Comparison of ENCODE assay signal across 8 cellular contexts in genomic region chr16:85086347-85087291, GRCh38. TPM values are rescaled to one million over a fixed set of nuclear protein-coding genes. Genes with fewer than 3 reads are reported as not detected.
DNase-seq lines count a peak whose midpoint lies in the region; ATAC-seq and TF ChIP-seq lines count a peak whose summit lies in the region.

No MANE protein-coding gene starts in this region.

- H3K4me3 ChIP-seq in Caco-2 (ENCODE audit: low read depth, low read length), result no peak overlapping the region

- BruUV-seq in Caco-2 (replicated peaks; lab: Mats Ljungman, UMichigan), result no TSS peak

- intact Hi-C loops in Caco-2 (cut with micrococcal nuclease; ENCODE audit: unreplicated experiment), result loop anchor here (1.0 to 5.0 kb wide), 5 partner anchors 29 to 161 kb away; partner anchors contain the start of gene ZDHHC7

- H3K4me1 Mint-ChIP-seq in Caco-2 (ENCODE audit: low read depth, unreplicated experiment), result no peaks in the 10 kb centered on the region
- peaks cover 18% of the 10 kb centered on the region for H3K4me1 Mint-ChIP-seq in endothelial cell (ENCODE audit: unreplicated experiment)

- H3K36me3 ChIP-seq in Caco-2 (ENCODE audit: control insufficient read depth, insufficient read depth, low read length), result no peaks in the 10 kb centered on the region

- no peak for ATAC-seq in HG03439 (IDR thresholded peaks at IDR 0.05; ENCODE audit: unreplicated experiment)

- H3K36me3 Mint-ChIP-seq in Caco-2 (ENCODE audit: insufficient read depth, unreplicated experiment) (no peaks in the 10 kb centered on the region), endothelial cell (ENCODE audit: low read depth, unreplicated experiment) (no peaks in the 10 kb centered on the region)

- H3K27me3 ChIP-seq in Caco-2 (replicated peaks; ENCODE audit: control insufficient read depth, insufficient read depth, low read length), result no peaks in the 10 kb centered on the region

- no peaks in the 10 kb centered on the region for H3K9me3 ChIP-seq in Caco-2

- CTCF ChIA-PET in Caco-2 (lab: Charles Lee), result interaction anchor here (0.6 to 1.6 kb wide), 26 partner anchors 8 to 223 kb away, joined by 3 to 19 read pairs (median 4); partner anchors contain the start of genes KIAA0513 and ZDHHC7

- TF ChIP-seq CTCF in Caco-2 (IDR thresholded peaks at IDR 0.05; ENCODE audit: insufficient read depth in 1 of 2, low read depth in 1 of 2, low read length in 1 of 2, severe bottlenecking in 1 of 2, unreplicated experiment in 1 of 2) (peak; percentile 80 to 84), endothelial cell (IDR thresholded peaks at IDR 0.05; ENCODE audit: unreplicated experiment) (peak; percentile 51)

- peak; percentile 80 to 82 for DNase-seq in Caco-2
- peak; percentile 37 for DNase-seq in HCEC 1CT
- peak; percentile 88 for DNase-seq in NCI-H82 (lab: John Stamatoyannopoulos, UW)
- peak; percentile 38 to 59 for DNase-seq in activated CD8-positive, alpha-beta memory T cell treated with anti-CD3 and anti-CD28 coated beads for 1 hour (ENCODE audit: extremely low read depth in 1 of 2, low read depth in 1 of 2)
- peak; percentile 65 for DNase-seq in endothelial cell (ENCODE audit: low spot score)
- peak; percentile 59 for DNase-seq in myocyte (ENCODE audit: low read depth)
- DNase-seq in stimulated activated CD8-positive, alpha-beta memory T cell treated with anti-CD3 and anti-CD28 coated beads, Interleukin-7, amount 100 ng/mL, for 48 hours (ENCODE audit: extremely low read depth in 1 of 2, low read depth in 1 of 2), result peak; percentile 47 to 57

- no peak overlapping the region for H3K4me3 Mint-ChIP-seq in Caco-2 (ENCODE audit: unreplicated experiment)
- H3K4me3 Mint-ChIP-seq in endothelial cell (ENCODE audit: unreplicated experiment), result no peak overlapping the region

- 0 out of 2 replicates have a peak, but pooled peaks cover 4% of the 10 kb centered on the region for H3K4me1 ChIP-seq in Caco-2

- H3K27me3 Mint-ChIP-seq in Caco-2 (ENCODE audit: insufficient read depth, unreplicated experiment), result no peaks in the 10 kb centered on the region
- H3K27me3 Mint-ChIP-seq in endothelial cell (ENCODE audit: unreplicated experiment), result peaks cover 12% of the 10 kb centered on the region

- H3K27ac Mint-ChIP-seq in Caco-2 (ENCODE audit: unreplicated experiment) (no peak overlapping the region), endothelial cell (ENCODE audit: unreplicated experiment) (no peak overlapping the region)

- H3K9me3 Mint-ChIP-seq in Caco-2 (ENCODE audit: unreplicated experiment) (no peaks in the 10 kb centered on the region), endothelial cell (ENCODE audit: unreplicated experiment) (no peaks in the 10 kb centered on the region)

- POLR2A ChIA-PET in Caco-2 (lab: Charles Lee), result no interaction called here

RNA-seq across cellular contexts. Expression of gene CIBAR2, which starts 25.7 kb away (rescaled TPM):
- total RNA-seq in Caco-2 (2022), result not detected in 2 replicates
- total RNA-seq in endothelial cell (ENCODE audit: unreplicated experiment), result not detected
- total RNA-seq in myocyte, result not detected in 2 replicates
- not detected for polyA plus RNA-seq in myocyte (2012)

RNA-seq across cellular contexts. Expression of gene KIAA0513, which starts 59.0 kb away (rescaled TPM):
- total RNA-seq in Caco-2 (2022) (7.1 and 7.9 TPM in 2 replicates), endothelial cell (ENCODE audit: unreplicated experiment) (5.5 TPM), myocyte (11.9 and 17.9 TPM in 2 replicates)
- 11.4 TPM for polyA plus RNA-seq in myocyte (2012)

Comparison
In these comparisons a context has a peak if more than half of its experiments do, and no peak if none do; other contexts are left out.
1. DNase-seq: peak in every context shown above with its lines; median percentile 88 in NCI-H82; 81 in Caco-2; 65 in endothelial cell; 59 in myocyte; 52 in stimulated activated CD8-positive, alpha-beta memory T cell treated with anti-CD3 and anti-CD28 coated beads, Interleukin-7, amount 100 ng/mL, for 48 hours; 48 in activated CD8-positive, alpha-beta memory T cell treated with anti-CD3 and anti-CD28 coated beads for 1 hour; 37 in HCEC 1CT.